Comparison of ENCODE assay signal across 8 cellular contexts in genomic region chr10:12130237-12130872, GRCh38. TPM values are rescaled to one million over a fixed set of nuclear protein-coding genes. Genes with fewer than 3 reads are reported as not detected.
DNase-seq lines count a peak whose midpoint lies in the region; ATAC-seq and TF ChIP-seq lines count a peak whose summit lies in the region.

No MANE protein-coding gene starts in this region.

- CTCF ChIA-PET in PC-3 (lab: Charles Lee) = interaction anchor here (0.6 kb wide), 2 partner anchors 10 to 58 kb away, joined by 4 to 6 read pairs; no protein-coding TSS in a partner anchor

- no peaks in the 10 kb centered on the region for H3K9me3 ChIP-seq in PC-3 (ENCODE audit: low read length)
- no peaks in the 10 kb centered on the region for H3K9me3 ChIP-seq in ascending aorta
- H3K9me3 ChIP-seq in right cardiac atrium (ENCODE audit: control insufficient read depth, low read length) = no peaks in the 10 kb centered on the region
- no peaks in the 10 kb centered on the region for H3K9me3 ChIP-seq in psoas muscle

- peak; percentile 26 for ATAC-seq in GM19372 (IDR thresholded peaks at IDR 0.05; ENCODE audit: low read depth, unreplicated experiment)
- peak; percentile 63 for ATAC-seq in PC-3
- ATAC-seq in right cardiac atrium = peak; percentile 27 to 61
- peak in 2 of 4 donors; percentile 26 to 42 for ATAC-seq in psoas muscle
- no peak for ATAC-seq in GM19397 (IDR thresholded peaks at IDR 0.05; ENCODE audit: unreplicated experiment)

- H3K4me1 ChIP-seq in PC-3 (ENCODE audit: insufficient read depth, low read length) (no peaks in the 10 kb centered on the region), ascending aorta (peaks cover 0 to 2% of the 10 kb centered on the region in 2 donors), right cardiac atrium (ENCODE audit: control insufficient read depth, insufficient read depth, low read length) (no peaks in the 10 kb centered on the region), psoas muscle (peaks cover 5% of the 10 kb centered on the region)

- peak overlapping the region; percentile 89 for H3K4me2 ChIP-seq in PC-3 (ENCODE audit: low read length)

- intact Hi-C loops in PC-3 (cut with micrococcal nuclease) (no loop called here), ascending aorta (cut with DNase I) (no loop called here), right cardiac atrium (cut with DNase I) (no loop called here), psoas muscle (cut with DNase I) (no loop called here)

- H3K27me3 ChIP-seq in PC-3 (ENCODE audit: low read length) (no peaks in the 10 kb centered on the region), ascending aorta (no peaks in the 10 kb centered on the region), right cardiac atrium (ENCODE audit: control insufficient read depth, insufficient read depth) (no peaks in the 10 kb centered on the region), psoas muscle (ENCODE audit: insufficient read depth in 3 of 3, low read length in 2 of 3) (no peaks in the 10 kb centered on the region)

- no peak overlapping the region for H3K27ac ChIP-seq in PC-3 (ENCODE audit: low read length)
- peak overlapping the region; percentile 77 to 78 for H3K27ac ChIP-seq in ascending aorta
- H3K27ac ChIP-seq in right cardiac atrium (ENCODE audit: low read length) = no peak overlapping the region
- peak overlapping the region; percentile 58 for H3K27ac ChIP-seq in psoas muscle

- H3K79me2 ChIP-seq in PC-3 (ENCODE audit: low read length) = peaks cover 10% of the 10 kb centered on the region; the same call in 1 of the 2 replicates

- WGBS in right cardiac atrium = 31% methylated on average over 11 of the region's 11 CpGs
- 25 to 30% (median 28%) methylated on average over 11 of the region's 11 CpGs for WGBS in psoas muscle, 3 donors

- H3K9ac ChIP-seq in PC-3 (ENCODE audit: low read length) = peak overlapping the region; percentile 64

- H4K20me1 ChIP-seq in PC-3 (ENCODE audit: low read length) = no peaks in the 10 kb centered on the region

- POLR2A ChIA-PET in PC-3 (lab: Charles Lee; ENCODE audit: unreplicated experiment) = no interaction called here

- H3K36me3 ChIP-seq in PC-3 (ENCODE audit: low read depth, low read length) (no peaks in the 10 kb centered on the region), ascending aorta (peaks cover 0 to 13% of the 10 kb centered on the region in 2 donors), psoas muscle (ENCODE audit: insufficient read depth in 1 of 2, low read depth in 1 of 2) (peaks cover 0 to 22% of the 10 kb centered on the region in 2 donors)

- TSS peak; percentile 60 for BruUV-seq in PC-3 (replicated peaks; lab: Mats Ljungman, UMichigan)

- peak; percentile 55 for TF ChIP-seq CTCF in PC-3 (conservative IDR thresholded peaks at IDR 0.05; ENCODE audit: low read depth, low read length)
- TF ChIP-seq CTCF in ascending aorta (IDR thresholded peaks at IDR 0.05) = peak; percentile 18 to 27 (median 22)
- peak; percentile 29 for TF ChIP-seq CTCF in psoas muscle (IDR thresholded peaks at IDR 0.05)

- peak overlapping the region; percentile 85 for H2AFZ ChIP-seq in PC-3 (ENCODE audit: low read length)

- H3F3A ChIP-seq in PC-3 (ENCODE audit: low read length, unreplicated experiment) = no peaks in the 10 kb centered on the region

- H3K9me2 ChIP-seq in PC-3 (replicated peaks; ENCODE audit: low read length) = no peaks in the 10 kb centered on the region

- H3K4me3 ChIP-seq in PC-3 (ENCODE audit: low read length) = peak overlapping the region; percentile 79
- peak overlapping the region; percentile 67 to 97 for H3K4me3 ChIP-seq in ascending aorta
- H3K4me3 ChIP-seq in right cardiac atrium (ENCODE audit: low read length) = peak overlapping the region; percentile 79
- H3K4me3 ChIP-seq in psoas muscle = peak overlapping the region; percentile 91

- DNase-seq in DMS153 (lab: John Stamatoyannopoulos, UW) (peak; percentile 0), HS-5 (ENCODE audit: low read depth) (peak; percentile 28), PC-3 (peak; percentile 49), ascending aorta (ENCODE audit: low spot score in 2 of 2) (peak in 1 of 2 donors; percentile 65), right cardiac atrium (peak in 1 of 3 donors; percentile 22), psoas muscle (no peak)

RNA-seq across cellular contexts. Expression of gene SEC61A2, which starts 0.9 kb away (rescaled TPM):
- total RNA-seq in PC-3 (2014; rRNA removed) (2.2 and 5.5 TPM in 2 replicates), ascending aorta (1.9 TPM), right cardiac atrium (10 to 100 TPM in 3 of 4 donors, 1 to 10 TPM in 1; 8.8 to 18.5 (median 14.5) TPM), psoas muscle (1 to 10 TPM; 6.9 to 9.8 (median 8.5) TPM)
- polyA plus RNA-seq in right cardiac atrium (11.7 TPM), psoas muscle (10 to 100 TPM in 1 of 3 donors, 1 to 10 TPM in 2; 5.9 to 16.0 (median 7.7) TPM)

Comparison
In these comparisons a context has a peak if more than half of its experiments do, and no peak if none do; other contexts are left out.
1. DNase-seq: peak in DMS153 (single experiment), HS-5 (single experiment) and PC-3 (single experiment); none in psoas muscle (0 of 2).
2. H3K27ac ChIP-seq: peak in ascending aorta (2 of 2) and psoas muscle (single experiment); none in PC-3 (single experiment) and right cardiac atrium (single experiment).
3. Peak in every context shown above with its lines, with median percentiles within 50 percentile points of each other: H3K4me3 ChIP-seq and CTCF ChIP-seq.